Comparison of ENCODE assay signal across 9 cellular contexts in the genomic region with DNA sequence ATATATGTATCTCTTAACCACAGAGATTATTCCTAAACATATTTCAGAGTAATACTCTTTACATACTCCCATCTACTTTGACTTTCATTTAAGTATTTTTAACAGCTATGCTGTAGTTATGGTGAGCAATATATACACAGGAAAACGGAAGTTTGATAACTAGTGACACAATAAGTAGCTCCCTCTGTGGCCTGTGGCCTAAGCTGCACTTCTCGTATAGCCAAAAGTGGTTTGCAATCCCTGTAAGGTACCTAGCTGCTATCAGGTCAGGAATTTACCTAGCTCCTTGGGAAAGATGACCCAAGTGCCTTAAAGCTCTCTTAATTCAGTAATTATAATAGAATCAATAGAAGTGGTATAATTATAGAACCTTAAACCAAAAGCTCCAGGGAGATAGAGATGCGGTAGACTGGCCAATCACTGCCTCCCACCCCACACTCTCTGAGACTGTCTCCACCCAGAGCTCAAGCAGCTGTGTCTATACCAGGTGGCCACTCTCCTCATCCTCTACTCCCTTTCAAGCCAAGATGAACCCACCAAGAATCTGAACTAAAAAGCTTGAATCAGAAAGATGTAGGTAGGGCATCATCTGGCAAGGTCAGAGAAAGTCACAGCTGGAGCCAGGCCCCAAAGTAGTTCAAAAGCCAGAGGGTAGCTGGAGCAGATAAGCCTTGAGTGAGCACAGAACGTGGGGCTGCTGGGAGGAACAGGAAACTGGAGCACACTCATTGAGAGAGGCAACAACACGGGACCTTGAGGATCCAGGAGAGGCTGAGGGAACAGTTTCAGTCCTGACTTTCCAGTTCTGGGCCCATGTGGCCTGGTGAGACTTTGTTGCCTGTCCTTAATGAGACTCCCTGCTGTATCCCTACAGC.
DNase-seq lines count a peak whose midpoint lies in the region; ATAC-seq and TF ChIP-seq lines count a peak whose summit lies in the region.
"Had no signal": no experiment of that assay in that cellular context is flagged by ENCODE, and none has a peak within 500 bp of the region (broad histone marks: within the 10 kb centered on the region; RNA-seq: fewer than 3 reads in every experiment).

No MANE protein-coding gene starts in this region.

- H2AFZ ChIP-seq in OCI-LY7 (ENCODE audit: low read length) = peak overlapping the region; percentile 49; the same call in 1 of the 2 replicates
- H2AFZ ChIP-seq: PC-9 had no signal

- H3K4me3 ChIP-seq in OCI-LY7 (ENCODE audit: low read depth, low read length, poor library complexity, severe bottlenecking) = no peak overlapping the region
- H3K4me3 ChIP-seq: PC-9 had no signal

- no peaks in the 10 kb centered on the region for H3K79me2 ChIP-seq in OCI-LY7 (ENCODE audit: insufficient read depth, low read depth, low read length)

- H3K27ac Mint-ChIP-seq in naive B cell (peak overlapping the region; percentile 70 to 98 (median 90)), type B pancreatic cell (no peak overlapping the region)

- H3K9me3 ChIP-seq in OCI-LY7 (ENCODE audit: low read length) = no peaks in the 10 kb centered on the region

- TF ChIP-seq CTCF in OCI-LY7 (conservative IDR thresholded peaks at IDR 0.05; ENCODE audit: low read length) (peak; percentile 59), type B pancreatic cell (conservative IDR thresholded peaks at IDR 0.05) (no peak)

- POLR2A ChIA-PET in OCI-LY7 (lab: Charles Lee) = interaction anchor here (0.7 to 1.9 kb wide), 5 partner anchors 18 to 1574 kb away, joined by 3 to 8 read pairs (median 4); partner anchors contain the start of gene CEP85L

- H3K4me2 ChIP-seq in OCI-LY7 (ENCODE audit: low read length) = peak overlapping the region; percentile 12; the same call in 1 of the 2 replicates
- H3K4me2 ChIP-seq: PC-9 had no signal

- ATAC-seq in GM18520 (IDR thresholded peaks at IDR 0.05; ENCODE audit: unreplicated experiment) (peak; percentile 38), HG02852 (IDR thresholded peaks at IDR 0.05; ENCODE audit: unreplicated experiment) (peak; percentile 59), naive B cell (ENCODE audit: low read depth in 2 of 2) (peak; percentile 57 to 67)

- H4K20me1 ChIP-seq in OCI-LY7 (ENCODE audit: insufficient read depth, low read length) = no peaks in the 10 kb centered on the region

- no peaks in the 10 kb centered on the region for H3K27me3 Mint-ChIP-seq in naive B cell
- no peaks in the 10 kb centered on the region for H3K27me3 Mint-ChIP-seq in type B pancreatic cell

- no peak overlapping the region for H3K27ac ChIP-seq in OCI-LY7 (ENCODE audit: low read depth, low read length, poor library complexity, severe bottlenecking)
- H3K27ac ChIP-seq: PC-9 had no signal

- H3K9me2 ChIP-seq in OCI-LY7 (ENCODE audit: insufficient read depth, low read length) = no peaks in the 10 kb centered on the region

- no peak for TF ChIP-seq POLR2A in erythroblast (IDR thresholded peaks at IDR 0.05; ENCODE audit: low read length)

- peaks cover 0 to 4% of the 10 kb centered on the region in 2 donors for H3K36me3 Mint-ChIP-seq in naive B cell
- peaks cover 9% of the 10 kb centered on the region for H3K36me3 Mint-ChIP-seq in type B pancreatic cell

- CTCF ChIA-PET in OCI-LY7 (lab: Charles Lee; ENCODE audit: unreplicated experiment) = interaction anchor here (0.5 kb wide), 1 partner anchor 1202 kb away, joined by 3 read pairs; no protein-coding TSS in a partner anchor

- DNase-seq in OCI-LY7 (ENCODE audit: low spot score) (peak; percentile 41), naive B cell (peak; percentile 11), OCI-M2 (lab: John Stamatoyannopoulos, UW; ENCODE audit: unreplicated experiment) (no peak), type B pancreatic cell (ENCODE audit: extremely low spot score, unreplicated experiment) (no peak), erythroblast (lab: John Stamatoyannopoulos, UW) (no peak), NCI-H187 (lab: John Stamatoyannopoulos, UW) (no peak)
- DNase-seq: PC-9 had no signal

- intact Hi-C loops in OCI-LY7 (cut with micrococcal nuclease; ENCODE audit: unreplicated experiment) = loop anchor here (5.0 to 10.0 kb wide), 2 partner anchors 83 to 524 kb away; partner anchors contain the start of gene ASF1A

- no TSS peak for BruUV-seq in OCI-LY7 (replicated peaks; lab: Mats Ljungman, UMichigan)

- H3K4me1 ChIP-seq in OCI-LY7 (ENCODE audit: insufficient read depth, low read length, poor library complexity, severe bottlenecking) = peaks cover 21% of the 10 kb centered on the region

- H3K4me1 Mint-ChIP-seq in naive B cell (peaks cover 19 to 34% (median 31%) of the 10 kb centered on the region in 3 donors), type B pancreatic cell (ENCODE audit: unreplicated experiment) (no peaks in the 10 kb centered on the region)

- peaks cover 6% of the 10 kb centered on the region for H3K36me3 ChIP-seq in OCI-LY7 (ENCODE audit: insufficient read depth, low read length)

- H3K9me3 Mint-ChIP-seq in naive B cell (no peaks in the 10 kb centered on the region), type B pancreatic cell (no peaks in the 10 kb centered on the region)

- H3K4me3 Mint-ChIP-seq in naive B cell (peak overlapping the region in 6 of 8 donors; percentile 4 to 77 (median 46)), type B pancreatic cell (no peak overlapping the region)

Comparison
In these comparisons a context has a peak if more than half of its experiments do, and no peak if none do; other contexts are left out.
1. DNase-seq: peak in OCI-LY7 (single experiment) and naive B cell (single experiment); none in OCI-M2 (single experiment), type B pancreatic cell (single experiment), erythroblast (0 of 2) and NCI-H187 (0 of 2).
2. Peak in every context shown above with its lines, with median percentiles within 50 percentile points of each other: ATAC-seq.